ENCODE assay signal across 13 cellular contexts in the genomic region with DNA sequence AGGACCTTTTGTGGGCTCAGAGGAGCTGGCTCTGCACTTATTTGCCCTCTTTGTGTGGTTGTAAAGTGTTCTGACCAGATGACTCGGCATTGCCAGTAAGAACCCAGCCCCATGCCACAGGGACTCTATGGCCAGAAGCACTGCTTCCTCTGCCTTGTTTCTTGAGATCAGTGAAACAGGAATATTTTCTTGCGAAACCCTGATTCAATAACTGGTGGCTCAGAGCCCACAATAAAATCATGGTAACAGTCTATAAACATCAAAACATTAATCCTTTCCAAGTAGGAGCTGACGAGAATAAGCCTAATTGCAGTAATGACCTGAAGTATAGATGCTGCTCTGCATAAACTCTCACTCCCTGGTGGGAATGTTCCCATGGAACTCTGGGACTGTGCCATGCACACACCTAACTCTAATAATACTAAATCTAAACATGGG.
DNase-seq lines count a peak whose midpoint lies in the region; ATAC-seq and TF ChIP-seq lines count a peak whose summit lies in the region.
"Had no signal": no experiment of that assay in that cellular context is flagged by ENCODE, and none has a peak within 500 bp of the region (broad histone marks: within the 10 kb centered on the region; RNA-seq: fewer than 3 reads in every experiment).

No MANE protein-coding gene starts in this region.

- no TSS peak for BruUV-seq in Calu3 (replicated peaks; lab: Mats Ljungman, UMichigan)

- no peak overlapping the region for H2AFZ ChIP-seq in neural progenitor cell (replicated peaks)

- H3K4me1 ChIP-seq in esophagus squamous epithelium: peaks cover 8 to 36% (median 16%) of the 10 kb centered on the region in 3 donors
- peaks cover 32% of the 10 kb centered on the region for H3K4me1 ChIP-seq in neural progenitor cell
- H3K4me1 ChIP-seq: testis had no signal

- TF ChIP-seq CTCF in Calu3 (IDR thresholded peaks at IDR 0.05; ENCODE audit: unreplicated experiment) (no peak), esophagus squamous epithelium (IDR thresholded peaks at IDR 0.05) (no peak), neural progenitor cell (IDR thresholded peaks at IDR 0.05) (no peak)

- 17 to 43% methylated on average over 3 of the region's 3 CpGs for WGBS in esophagus squamous epithelium, 2 donors

- peaks cover 27% of the 10 kb centered on the region for H3K4me1 Mint-ChIP-seq in Calu3 (ENCODE audit: low read depth, unreplicated experiment)
- H3K4me1 Mint-ChIP-seq in neural progenitor cell: peaks cover 30% of the 10 kb centered on the region

- H3K9me3 Mint-ChIP-seq in Calu3 (ENCODE audit: low read depth, unreplicated experiment) (no peaks in the 10 kb centered on the region), neural progenitor cell (no peaks in the 10 kb centered on the region)
- H3K9me3 Mint-ChIP-seq: memory B cell had no signal

- TF ChIP-seq POLR2A in esophagus squamous epithelium (IDR thresholded peaks at IDR 0.05): no peak

- no peaks in the 10 kb centered on the region for H4K20me1 ChIP-seq in neural progenitor cell (ENCODE audit: low read depth)

- no peak for ATAC-seq in HG02981 (IDR thresholded peaks at IDR 0.05; ENCODE audit: unreplicated experiment)

- no peak overlapping the region for H3K9ac ChIP-seq in neural progenitor cell

- H3K79me2 ChIP-seq in neural progenitor cell (ENCODE audit: low read depth): no peaks in the 10 kb centered on the region

- peak overlapping the region; percentile 63 to 81 (median 67) for H3K27ac ChIP-seq in esophagus squamous epithelium
- no peak overlapping the region for H3K27ac ChIP-seq in neural progenitor cell
- H3K27ac ChIP-seq: testis had no signal

- H3F3A ChIP-seq in neural progenitor cell (ENCODE audit: low read depth): peaks cover 4% of the 10 kb centered on the region

- H3K4me3 ChIP-seq in esophagus squamous epithelium (no peak overlapping the region), neural progenitor cell (no peak overlapping the region)
- H3K4me3 ChIP-seq: testis had no signal

- H3K36me3 ChIP-seq in esophagus squamous epithelium: no peaks in the 10 kb centered on the region
- no peaks in the 10 kb centered on the region for H3K36me3 ChIP-seq in neural progenitor cell

- H3K27me3 Mint-ChIP-seq in Calu3 (ENCODE audit: unreplicated experiment) (no peaks in the 10 kb centered on the region), neural progenitor cell (ENCODE audit: insufficient read depth, low read depth) (peaks cover 9% of the 10 kb centered on the region)
- H3K27me3 Mint-ChIP-seq: memory B cell had no signal

- H3K36me3 Mint-ChIP-seq in Calu3 (ENCODE audit: insufficient read depth, unreplicated experiment): peaks cover 4% of the 10 kb centered on the region
- H3K36me3 Mint-ChIP-seq in neural progenitor cell: peaks cover 3% of the 10 kb centered on the region
- H3K36me3 Mint-ChIP-seq: memory B cell had no signal

- intact Hi-C loops in Calu3 (cut with micrococcal nuclease; ENCODE audit: unreplicated experiment): loop anchor here (5.0 to 10.0 kb wide), 3 partner anchors 255 to 347 kb away; no protein-coding TSS in a partner anchor
- intact Hi-C loops in esophagus squamous epithelium (cut with DNase I): no loop called here

- H3K9me3 ChIP-seq in esophagus squamous epithelium (no peaks in the 10 kb centered on the region), neural progenitor cell (ENCODE audit: low read depth) (no peaks in the 10 kb centered on the region)
- H3K9me3 ChIP-seq: testis had no signal

- H3K27ac Mint-ChIP-seq in Calu3 (ENCODE audit: unreplicated experiment) (peak overlapping the region; percentile 74), neural progenitor cell (peak overlapping the region; percentile 27)
- H3K27ac Mint-ChIP-seq: memory B cell had no signal

- peak; percentile 58 for DNase-seq in Calu3
- DNase-seq in NOMO-1 treated with DMSO at 0.1 percent for 48 hours (lab: John Stamatoyannopoulos, UW; ENCODE audit: unreplicated experiment): peak; percentile 19
- no peak for DNase-seq in esophagus squamous epithelium (lab: John Stamatoyannopoulos, UW)
- DNase-seq in neural progenitor cell (ENCODE audit: low spot score): no peak
- DNase-seq in germinal center (ENCODE audit: low spot score): no peak
- no peak for DNase-seq in iPS-NIHi11 (ENCODE audit: low spot score)
- no peak for DNase-seq in activated naive CD4-positive, alpha-beta T cell treated with Interleukin-2 at 50 U/mL for 16 hours
- DNase-seq: activated T-cell treated with anti-CD3 and anti-CD28 coated beads, Interleukin-2, amount 50 U/mL, for 1 hour; stimulated activated CD4-positive, alpha-beta T cell treated with anti-CD3 and anti-CD28 coated beads, Interleukin-15, amount 100 ng/mL, for 24 hours; SW 1271; testis had no signal

- H3K4me3 Mint-ChIP-seq in Calu3 (ENCODE audit: low read depth, unreplicated experiment): no peak overlapping the region
- H3K4me3 Mint-ChIP-seq in neural progenitor cell: no peak overlapping the region
- H3K4me3 Mint-ChIP-seq: memory B cell had no signal

- no peak overlapping the region for H3K4me2 ChIP-seq in neural progenitor cell

- H3K27me3 ChIP-seq in esophagus squamous epithelium (no peaks in the 10 kb centered on the region), neural progenitor cell (peaks cover 6% of the 10 kb centered on the region)
- H3K27me3 ChIP-seq: testis had no signal

- CTCF ChIA-PET in Calu3 (lab: Charles Lee): interaction anchor here (0.5 to 1.6 kb wide), 4 partner anchors 9 to 992 kb away, joined by 3 to 4 read pairs (median 4); no protein-coding TSS in a partner anchor

Comparison
In these comparisons a context has a peak if more than half of its experiments do, and no peak if none do; other contexts are left out.
1. DNase-seq: peak in Calu3 (single experiment) and NOMO-1 treated with DMSO at 0.1 percent for 48 hours (single experiment); none in esophagus squamous epithelium (single experiment), neural progenitor cell (single experiment), germinal center (single experiment), iPS-NIHi11 (single experiment) and activated naive CD4-positive, alpha-beta T cell treated with Interleukin-2 at 50 U/mL for 16 hours (single experiment).